ENCODE assay signal across 9 cellular contexts in genomic region chr20:23047738-23048214, GRCh38. TPM values are rescaled to one million over a fixed set of nuclear protein-coding genes. Genes with fewer than 3 reads are reported as not detected.
DNase-seq lines count a peak whose midpoint lies in the region; ATAC-seq and TF ChIP-seq lines count a peak whose summit lies in the region.
"Had no signal": no experiment of that assay in that cellular context is flagged by ENCODE, and none has a peak within 500 bp of the region (broad histone marks: within the 10 kb centered on the region; RNA-seq: fewer than 3 reads in every experiment).

No MANE protein-coding gene starts in this region.

- peak overlapping the region in 3 of 4 donors; percentile 55 to 82 (median 81) for H3K27ac ChIP-seq in Peyer's patch
- no peak overlapping the region for H3K27ac ChIP-seq in trophoblast cell (ENCODE audit: low read depth, low read length)

- TF ChIP-seq POLR2A in Peyer's patch (IDR thresholded peaks at IDR 0.05): no peak

- H4K12ac ChIP-seq in trophoblast cell (ENCODE audit: low read depth, low read length): no peak overlapping the region

- H2BK120ac ChIP-seq in trophoblast cell (ENCODE audit: insufficient read depth, low read length, poor library complexity): no peak overlapping the region

- H4K91ac ChIP-seq in trophoblast cell (ENCODE audit: low read depth, low read length): no peak overlapping the region

- peak overlapping the region; percentile 38 for H2AK5ac ChIP-seq in trophoblast cell (ENCODE audit: low read length)

- H3K27me3 ChIP-seq in Peyer's patch (peaks cover 0 to 12% of the 10 kb centered on the region in 2 donors), trophoblast cell (ENCODE audit: insufficient read depth, low read length) (peaks cover 31% of the 10 kb centered on the region)
- H3K27me3 ChIP-seq: MG63 had no signal

- H3K36me3 ChIP-seq in Peyer's patch (no peaks in the 10 kb centered on the region), trophoblast cell (ENCODE audit: control insufficient read depth in 1 of 2, insufficient read depth in 2 of 2, low read length in 2 of 2) (no peaks in the 10 kb centered on the region)
- H3K36me3 ChIP-seq: MG63 had no signal

- H3K9me3 ChIP-seq in Peyer's patch (no peaks in the 10 kb centered on the region), trophoblast cell (ENCODE audit: insufficient read depth, low read depth, low read length) (peaks cover 7% of the 10 kb centered on the region)
- H3K9me3 ChIP-seq: MG63 had no signal

- H4K8ac ChIP-seq in trophoblast cell (ENCODE audit: low read depth, low read length): no peak overlapping the region

- DNase-seq in DMS79 treated with DMSO at 0.1 percent for 48 hours (lab: John Stamatoyannopoulos, UW): peak; percentile 38
- no peak for DNase-seq in Peyer's patch
- DNase-seq in Right ventricle myocardium superior: peak; percentile 69
- peak in 1 of 2 donors; percentile 14 for DNase-seq in trophoblast cell
- DNase-seq in stimulated activated CD4-positive, alpha-beta T cell treated with anti-CD3 and anti-CD28 coated beads, Interleukin-4, amount 100 ng/mL, for 4 hours: no peak
- DNase-seq in DMS153 treated with DMSO at 0.1 percent for 48 hours (lab: John Stamatoyannopoulos, UW; ENCODE audit: unreplicated experiment): no peak

- H3K4ac ChIP-seq in trophoblast cell (ENCODE audit: low read depth, low read length): no peak overlapping the region

- peaks cover 0 to 36% (median 0%) of the 10 kb centered on the region in 4 donors for H3K4me1 ChIP-seq in Peyer's patch
- H3K4me1 ChIP-seq in trophoblast cell (ENCODE audit: control insufficient read depth in 1 of 2, insufficient read depth in 2 of 2, low read length in 2 of 2): peaks cover 34 to 43% of the 10 kb centered on the region in 2 experiments

- ATAC-seq in Right ventricle myocardium superior (ENCODE audit: poor library complexity) (no peak), GM18520 (IDR thresholded peaks at IDR 0.05; ENCODE audit: unreplicated experiment) (no peak), HG02852 (IDR thresholded peaks at IDR 0.05; ENCODE audit: unreplicated experiment) (no peak)

- TF ChIP-seq CTCF in Peyer's patch (IDR thresholded peaks at IDR 0.05): no peak

- H2BK12ac ChIP-seq in trophoblast cell (ENCODE audit: low read length): peak overlapping the region; percentile 23

- no peak overlapping the region for H3K18ac ChIP-seq in trophoblast cell (ENCODE audit: low read length)

- no peak overlapping the region for H2AFZ ChIP-seq in trophoblast cell (ENCODE audit: insufficient read depth, low read length, poor library complexity)

- peaks cover 2% of the 10 kb centered on the region for H3K79me2 ChIP-seq in trophoblast cell (ENCODE audit: control insufficient read depth, insufficient read depth, low read length, poor library complexity)

- no CpG with 5 or more reads among the region's 47 CpGs for WGBS in trophoblast cell (ENCODE audit: extremely low coverage, insufficient coverage, insufficient read length)

- H3K79me1 ChIP-seq in trophoblast cell (ENCODE audit: low read length): peaks cover 6% of the 10 kb centered on the region

- H3K14ac ChIP-seq in trophoblast cell (ENCODE audit: low read length): peak overlapping the region; percentile 37

- H3K4me3 ChIP-seq in Peyer's patch (peak overlapping the region; percentile 17 to 56 (median 44)), trophoblast cell (ENCODE audit: low read depth, low read length) (no peak overlapping the region)
- H3K4me3 ChIP-seq: MG63 had no signal

- no peak overlapping the region for H3K23ac ChIP-seq in trophoblast cell (ENCODE audit: low read length)

- no peak overlapping the region for H3K4me2 ChIP-seq in trophoblast cell (ENCODE audit: low read length)

- no peak overlapping the region for H3K9ac ChIP-seq in trophoblast cell (ENCODE audit: low read length)

- intact Hi-C loops in Right ventricle myocardium superior (cut with DNase I): loop anchor here (10.0 kb wide), 1 partner anchor 353 kb away; no protein-coding TSS in a partner anchor

- no peak overlapping the region for H2BK5ac ChIP-seq in trophoblast cell (ENCODE audit: low read depth, low read length, poor library complexity)

RNA-seq across cellular contexts. Expression of gene THBD, which starts 1.7 kb away (rescaled TPM):
- total RNA-seq in Peyer's patch: 10 to 100 TPM in 3 of 4 donors, 1 to 10 TPM in 1; 7.9 to 31.4 (median 12.9) TPM
- total RNA-seq in Right ventricle myocardium superior: 11.8 TPM
- 0.70 and 0.90 TPM in 2 replicates for polyA plus RNA-seq in trophoblast cell (2013)

RNA-seq across cellular contexts. Expression of gene SSTR4, which starts 12.7 kb away (rescaled TPM):
- total RNA-seq in Peyer's patch: not detected
- total RNA-seq in Right ventricle myocardium superior: not detected
- polyA plus RNA-seq in trophoblast cell (2013): not detected in 2 replicates

RNA-seq across cellular contexts. Expression of gene CD93, which starts 38.3 kb away (rescaled TPM):
- 10 to 100 TPM in 2 of 4 donors, 1 to 10 TPM in 2; 3.7 to 16.5 (median 9.7) TPM for total RNA-seq in Peyer's patch
- total RNA-seq in Right ventricle myocardium superior: 37.0 TPM
- under 0.01 TPM in 1 of 2 replicates, not detected in the other for polyA plus RNA-seq in trophoblast cell (2013)

Comparison
In these comparisons a context has a peak if more than half of its experiments do, and no peak if none do; other contexts are left out.
1. DNase-seq: peak in DMS79 treated with DMSO at 0.1 percent for 48 hours (single experiment) and Right ventricle myocardium superior (single experiment); none in Peyer's patch (0 of 3), stimulated activated CD4-positive, alpha-beta T cell treated with anti-CD3 and anti-CD28 coated beads, Interleukin-4, amount 100 ng/mL, for 4 hours (0 of 2) and DMS153 treated with DMSO at 0.1 percent for 48 hours (single experiment).